In genomic region chr7:21364838-21365267, GRCh38 we compare ENCODE assay signal across 11 cellular contexts.
DNase-seq lines count a peak whose midpoint lies in the region; ATAC-seq and TF ChIP-seq lines count a peak whose summit lies in the region.
"Had no signal": no experiment of that assay in that cellular context is flagged by ENCODE, and none has a peak within 500 bp of the region (broad histone marks: within the 10 kb centered on the region; RNA-seq: fewer than 3 reads in every experiment).

No MANE protein-coding gene starts in this region.

- DNase-seq in RKO (ENCODE audit: low spot score) (peak; percentile 9), nephron progenitor cell (no peak), NCI-H1417 (lab: John Stamatoyannopoulos, UW) (no peak), T-helper 9 cell (no peak)
- DNase-seq: activated naive CD4-positive, alpha-beta T cell; effector CD8-positive, alpha-beta T cell; NCI-H774 had no signal

- TF ChIP-seq CTCF in nephron progenitor cell (IDR thresholded peaks at IDR 0.05) = no peak

- no peak overlapping the region for H3K27ac Mint-ChIP-seq in nephron progenitor cell

- H3K4me3 Mint-ChIP-seq in nephron progenitor cell = no peak overlapping the region

- no peaks in the 10 kb centered on the region for H3K4me1 Mint-ChIP-seq in nephron progenitor cell

- ATAC-seq in GM18498 (IDR thresholded peaks at IDR 0.05; ENCODE audit: unreplicated experiment) (peak; percentile 66), GM19328 (IDR thresholded peaks at IDR 0.05; ENCODE audit: unreplicated experiment) (peak; percentile 69), HG02885 (IDR thresholded peaks at IDR 0.05; ENCODE audit: poor library complexity, unreplicated experiment) (peak; percentile 90), HG03139 (IDR thresholded peaks at IDR 0.05; ENCODE audit: unreplicated experiment) (no peak)

- peaks cover 8% of the 10 kb centered on the region for H3K27me3 Mint-ChIP-seq in nephron progenitor cell (ENCODE audit: low read depth, poor library complexity)

- H3K9me3 Mint-ChIP-seq in nephron progenitor cell = no peaks in the 10 kb centered on the region

- H3K36me3 Mint-ChIP-seq in nephron progenitor cell (ENCODE audit: low read depth) = no peaks in the 10 kb centered on the region
